Comparison of ENCODE assay signal across 17 cellular contexts in genomic region chrX:11688201-11688600, GRCh38. TPM values are rescaled to one million over a fixed set of nuclear protein-coding genes. Genes with fewer than 3 reads are reported as not detected.
DNase-seq lines count a peak whose midpoint lies in the region; ATAC-seq, FAIRE-seq and TF ChIP-seq lines count a peak whose summit lies in the region.
"Had no signal": no experiment of that assay in that cellular context is flagged by ENCODE, and none has a peak within 500 bp of the region (broad histone marks: within the 10 kb centered on the region; RNA-seq: fewer than 3 reads in every experiment).

No MANE protein-coding gene starts in this region.

- H4K91ac ChIP-seq in IMR-90 (ENCODE audit: insufficient read depth, low read depth, low read length) (no peak overlapping the region), mesenchymal stem cell (ENCODE audit: low read length) (no peak overlapping the region)

- no peak overlapping the region for H3K27ac Mint-ChIP-seq in effector memory CD8-positive, alpha-beta T cell
- H3K27ac Mint-ChIP-seq: B cell; CD4-positive, alpha-beta memory T cell; GM23338 had no signal

- TF ChIP-seq CTCF in IMR-90 (conservative IDR thresholded peaks at IDR 0.05; ENCODE audit: low read depth, low read length), result no peak

- H2BK15ac ChIP-seq in IMR-90 (ENCODE audit: low read depth, low read length) (no peak overlapping the region), mesenchymal stem cell (ENCODE audit: low read depth, poor library complexity, severe bottlenecking) (no peak overlapping the region)

- no peak overlapping the region for H3K27ac ChIP-seq in IMR-90 (ENCODE audit: insufficient read depth, low read length)
- H3K27ac ChIP-seq in mesenchymal stem cell (ENCODE audit: low read length, poor library complexity, severe bottlenecking), result no peak overlapping the region

- H3K4me3 ChIP-seq in IMR-90 (ENCODE audit: insufficient read depth, low read depth, low read length) (no peak overlapping the region), adipocyte (ENCODE audit: low read length) (peak overlapping the region; percentile 18), mesenchymal stem cell (ENCODE audit: insufficient read depth in 1 of 2, low read depth in 1 of 2, low read length in 2 of 2) (no peak overlapping the region)
- H3K4me3 ChIP-seq: GM23338 had no signal

- no peak for TF ChIP-seq POLR2A in IMR-90 (IDR thresholded peaks at IDR 0.05; ENCODE audit: low read depth, low read length)

- H3K18ac ChIP-seq in IMR-90 (ENCODE audit: low read depth, low read length), result no peak overlapping the region
- H3K18ac ChIP-seq in mesenchymal stem cell (ENCODE audit: low read depth in 1 of 2, low read length in 2 of 2), result no peak overlapping the region

- CTCF ChIA-PET in IMR-90 (lab: Yijun Ruan, JAX), result no interaction called here

- H2BK20ac ChIP-seq in IMR-90 (ENCODE audit: low read depth, low read length), result no peak overlapping the region

- in situ Hi-C loops in IMR-90 (cut with MboI; ENCODE audit: low sequenced_read_pairs), result no loop called here

- no peak for DNase-seq in GM18507 (ENCODE audit: extremely low spot score, insufficient read length, low read depth)
- no peak for DNase-seq in IMR-90
- DNase-seq in adipocyte (ENCODE audit: low read depth), result no peak
- peak; percentile 53 for DNase-seq in mesenchymal stem cell
- DNase-seq in effector memory CD8-positive, alpha-beta T cell, result no peak
- no peak for DNase-seq in SHP77 (lab: John Stamatoyannopoulos, UW)
- DNase-seq: C1 segment of cervical spinal cord; CD4-positive, alpha-beta memory T cell; DMS79; H7 had no signal

- H4K8ac ChIP-seq in IMR-90 (ENCODE audit: low read depth in 2 of 2, low read length in 2 of 2) (no peak overlapping the region), mesenchymal stem cell (ENCODE audit: low read length) (no peak overlapping the region)

- POLR2A ChIA-PET in IMR-90 (lab: Charles Lee; ENCODE audit: unreplicated experiment), result interaction anchor here (0.6 kb wide), 1 partner anchor 8 kb away, joined by 3 read pairs; no protein-coding TSS in a partner anchor

- no peaks in the 10 kb centered on the region for H3K4me1 Mint-ChIP-seq in effector memory CD8-positive, alpha-beta T cell (ENCODE audit: low read depth in 2 of 2)
- H3K4me1 Mint-ChIP-seq: B cell; CD4-positive, alpha-beta memory T cell had no signal

- no peak overlapping the region for H3K23ac ChIP-seq in IMR-90 (ENCODE audit: low read depth, low read length)
- no peak overlapping the region for H3K23ac ChIP-seq in mesenchymal stem cell (ENCODE audit: low read length in 2 of 2)

- no peaks in the 10 kb centered on the region for H3K9me1 ChIP-seq in IMR-90 (ENCODE audit: insufficient read depth, low read length)

- H2BK5ac ChIP-seq in IMR-90 (ENCODE audit: low read depth, low read length, poor library complexity, severe bottlenecking) (no peak overlapping the region), mesenchymal stem cell (ENCODE audit: low read depth, low read length, poor library complexity, severe bottlenecking) (no peak overlapping the region)

- no TSS peak for BruUV-seq in IMR-90 (replicated peaks; lab: Mats Ljungman, UMichigan)

- no peak overlapping the region for H2AK5ac ChIP-seq in IMR-90 (ENCODE audit: low read depth, low read length)
- no peak overlapping the region for H2AK5ac ChIP-seq in mesenchymal stem cell (ENCODE audit: low read length, severe bottlenecking)

- intact Hi-C loops in IMR-90 (cut with micrococcal nuclease), result no loop called here

- no peak overlapping the region for H3K14ac ChIP-seq in IMR-90 (replicated peaks; ENCODE audit: low read depth, low read length)
- H3K14ac ChIP-seq in mesenchymal stem cell (ENCODE audit: low read length in 2 of 2), result no peak overlapping the region

- H4K5ac ChIP-seq in IMR-90 (ENCODE audit: low read depth, low read length), result no peak overlapping the region

- H3K27me3 ChIP-seq in IMR-90 (ENCODE audit: control insufficient read depth, insufficient read depth, low read length) (no peaks in the 10 kb centered on the region), adipocyte (replicated peaks; ENCODE audit: control insufficient read depth, insufficient read depth, low read length) (no peaks in the 10 kb centered on the region), mesenchymal stem cell (ENCODE audit: control insufficient read depth in 1 of 2, insufficient read depth in 1 of 2, low read length in 2 of 2) (no peaks in the 10 kb centered on the region)

- H3K9ac ChIP-seq in IMR-90 (ENCODE audit: low read depth, low read length), result no peak overlapping the region
- no peak overlapping the region for H3K9ac ChIP-seq in adipocyte (ENCODE audit: low read length)
- H3K9ac ChIP-seq in mesenchymal stem cell (ENCODE audit: low read length), result peak overlapping the region; percentile 27

- H2BK120ac ChIP-seq in IMR-90 (ENCODE audit: low read depth, low read length) (no peak overlapping the region), mesenchymal stem cell (ENCODE audit: low read depth, low read length) (no peak overlapping the region)

- H2AFZ ChIP-seq in IMR-90 (replicated peaks; ENCODE audit: low read length, poor library complexity) (no peak overlapping the region), mesenchymal stem cell (ENCODE audit: low read depth, low read length) (no peak overlapping the region)
- H2AFZ ChIP-seq: GM23338 had no signal

- H3K36me3 ChIP-seq in IMR-90 (ENCODE audit: control insufficient read depth, insufficient read depth, low read length), result no peaks in the 10 kb centered on the region
- no peaks in the 10 kb centered on the region for H3K36me3 ChIP-seq in adipocyte (ENCODE audit: control insufficient read depth, insufficient read depth, low read length, severe bottlenecking)
- no peaks in the 10 kb centered on the region for H3K36me3 ChIP-seq in mesenchymal stem cell (ENCODE audit: control insufficient read depth in 1 of 2, insufficient read depth in 2 of 2, low read depth in 1 of 2, low read length in 2 of 2)

- no CpG with 5 or more reads among the region's 2 CpGs for WGBS in IMR-90 (ENCODE audit: extremely low coverage in 2 of 2, insufficient read length in 1 of 2), 2 experiments
- 35% methylated on average over 2 of the region's 2 CpGs for WGBS in mesenchymal stem cell

- H2BK12ac ChIP-seq in mesenchymal stem cell (ENCODE audit: low read length in 2 of 2), result no peak overlapping the region

- H3K9me3 ChIP-seq in IMR-90 (ENCODE audit: control insufficient read depth, insufficient read depth, low read length) (no peaks in the 10 kb centered on the region), adipocyte (ENCODE audit: control insufficient read depth, low read length) (peaks cover 5% of the 10 kb centered on the region), mesenchymal stem cell (ENCODE audit: control insufficient read depth, low read length) (no peaks in the 10 kb centered on the region)

- H4K20me1 ChIP-seq in IMR-90 (ENCODE audit: insufficient read depth, low read length), result no peaks in the 10 kb centered on the region

- H3K4ac ChIP-seq in IMR-90 (ENCODE audit: low read depth, low read length), result no peak overlapping the region
- H3K4ac ChIP-seq in mesenchymal stem cell (ENCODE audit: low read depth in 1 of 2, low read length in 2 of 2), result no peak overlapping the region

- H3K56ac ChIP-seq in IMR-90 (ENCODE audit: extremely low read depth, insufficient read depth, low read length), result no peak overlapping the region

- H2AK9ac ChIP-seq in IMR-90 (replicated peaks; ENCODE audit: low read depth, low read length, poor library complexity), result no peak overlapping the region

- H3K4me3 Mint-ChIP-seq in effector memory CD8-positive, alpha-beta T cell, result no peak overlapping the region
- H3K4me3 Mint-ChIP-seq: B cell; CD4-positive, alpha-beta memory T cell; GM23338 had no signal

- H3K4me1 ChIP-seq in IMR-90 (ENCODE audit: control insufficient read depth, insufficient read depth, low read length) (no peaks in the 10 kb centered on the region), adipocyte (ENCODE audit: control insufficient read depth, insufficient read depth, low read length) (peaks cover 14% of the 10 kb centered on the region), mesenchymal stem cell (ENCODE audit: control insufficient read depth, insufficient read depth, low read depth, low read length) (no peaks in the 10 kb centered on the region)

- peaks cover 5 to 23% of the 10 kb centered on the region in 2 donors for H3K27me3 Mint-ChIP-seq in effector memory CD8-positive, alpha-beta T cell

- H3K79me1 ChIP-seq in IMR-90 (ENCODE audit: low read depth in 1 of 2, low read length in 2 of 2) (no peaks in the 10 kb centered on the region), mesenchymal stem cell (replicated peaks; ENCODE audit: low read length, poor library complexity, severe bottlenecking) (no peaks in the 10 kb centered on the region)

- H3K4me2 ChIP-seq in IMR-90 (ENCODE audit: low read depth, low read length), result 0 out of 2 replicates have a peak overlapping the region, but pooled peaks have one; percentile 6
- H3K4me2 ChIP-seq in mesenchymal stem cell (ENCODE audit: low read length, poor library complexity, severe bottlenecking), result no peak overlapping the region
- H3K4me2 ChIP-seq: GM23338 had no signal

- no peak for ATAC-seq in IMR-90 (ENCODE audit: low read depth)
- no peak for ATAC-seq in GM21825 (IDR thresholded peaks at IDR 0.05; ENCODE audit: unreplicated experiment)
- ATAC-seq in esophagus mucosa, result no peak
- ATAC-seq in effector memory CD8-positive, alpha-beta T cell (replicated peaks), result no peak
- ATAC-seq: GM23338, HepG2 had no signal

- no peaks in the 10 kb centered on the region for H3K36me3 Mint-ChIP-seq in effector memory CD8-positive, alpha-beta T cell (ENCODE audit: insufficient read depth)
- H3K36me3 Mint-ChIP-seq: CD4-positive, alpha-beta memory T cell had no signal

- no peaks in the 10 kb centered on the region for H3K9me3 Mint-ChIP-seq in effector memory CD8-positive, alpha-beta T cell
- H3K9me3 Mint-ChIP-seq: GM23338 had no signal

- FAIRE-seq in GM18507 (lab: Jason Lieb, UNC), result peak; percentile 12
- FAIRE-seq: G401.6, HepG2, HTR-8/SVneo had no signal

- dilution Hi-C loops in IMR-90 (cut with HindIII; ENCODE audit: low sequenced_read_pairs, unreplicated experiment), result no loop called here

- TF ChIP-seq RAD21 in IMR-90 (IDR thresholded peaks at IDR 0.05; ENCODE audit: low read length), result no peak

TF ChIP-seq in IMR-90, 13 proteins besides CTCF, POLR2A, EP300 and RAD21 (continues in another document):
- TF ChIP-seq RFX5 (IDR thresholded peaks at IDR 0.05; ENCODE audit: low read depth, low read length) (no peak), RCOR1 (IDR thresholded peaks at IDR 0.05; ENCODE audit: insufficient replicate concordance, low read length) (no peak), BHLHE40 (IDR thresholded peaks at IDR 0.05; ENCODE audit: low read depth, low read length) (no peak)

RNA-seq across cellular contexts. Expression of gene ARHGAP6, which starts 22.5 kb away (rescaled TPM):
- total RNA-seq in IMR-90 (2012; rRNA removed) (1.1 and 1.8 TPM in 2 replicates), esophagus mucosa (0.56 TPM)
- polyA plus RNA-seq in IMR-90 (2012; rRNA removed), result 1.1 and 1.4 TPM in 2 replicates
- polyA plus RNA-seq in IMR-90 (2012; cell fraction: cytosol; rRNA removed), result 0.36 and 1.1 TPM in 2 replicates
- 1.7 and 3.4 TPM in 2 replicates for polyA plus RNA-seq in IMR-90 (2012; cell fraction: nucleus; rRNA removed; ENCODE audit: low replicate concordance)
- 13.8 TPM for polyA plus RNA-seq in mesenchymal stem cell (2013, experiment 1 of 2)
- polyA plus RNA-seq in mesenchymal stem cell (2013, experiment 2 of 2), result 13.6 TPM
- total RNA-seq: CD4-positive, alpha-beta memory T cell had no signal
- polyA plus RNA-seq: CD4-positive, alpha-beta memory T cell; HepG2 had no signal
